Comparison of ENCODE assay signal across 29 cellular contexts in genomic region chr2:30441023-30441422, GRCh38.
"Had no signal": no experiment of that assay in that cellular context is flagged by ENCODE, and none has a peak within 500 bp of the region (broad histone marks: within the 10 kb centered on the region; RNA-seq: fewer than 3 reads in every experiment).

No MANE protein-coding gene starts in this region.

- H3K79me2 ChIP-seq: hepatocyte, parathyroid adenoma had no signal

- H3K9ac ChIP-seq: neural progenitor cell, parathyroid adenoma had no signal

- H3K4me3 Mint-ChIP-seq: naive thymus-derived CD4-positive, alpha-beta T cell; neural progenitor cell; stimulated activated naive CD8-positive, alpha-beta T cell treated with anti-CD3 and anti-CD28 coated beads, Interleukin-15, amount 100 ng/mL, for 72 hours had no signal

- H3K27ac Mint-ChIP-seq: neural progenitor cell; progenitor cell of endocrine pancreas; stimulated activated naive CD8-positive, alpha-beta T cell treated with anti-CD3 and anti-CD28 coated beads, Interleukin-15, amount 100 ng/mL, for 72 hours had no signal

- H3K4me1 ChIP-seq: neural progenitor cell, parathyroid adenoma, uterus had no signal

- H3K4me2 ChIP-seq: hepatocyte, neural progenitor cell, smooth muscle cell had no signal

- H3K36me3 ChIP-seq: gastrocnemius medialis, heart left ventricle, left lung, neural progenitor cell, suprapubic skin, transverse colon, upper lobe of right lung, uterus had no signal

- FAIRE-seq: colon, kidney had no signal

- DNase-seq: dorsolateral prefrontal cortex; effector CD4-positive, alpha-beta T cell; foreskin fibroblast; gastrocnemius medialis; heart left ventricle; kidney; left lung; mesenchymal stem cell; midbrain; naive thymus-derived CD4-positive, alpha-beta T cell; stimulated activated CD4-positive, alpha-beta T cell treated with anti-CD3 and anti-CD28 coated beads, Interleukin-12 subunit alpha, Interleukin-12 subunit beta, amount 100 ng/mL, for 4 hours; stimulated activated CD4-positive, alpha-beta T cell treated with anti-CD3 and anti-CD28 coated beads, Interleukin-1b, Interleukin-23, amount 100 ng/mL, for 48 hours; stimulated activated CD4-positive, alpha-beta T cell treated with anti-CD3 and anti-CD28 coated beads, Interleukin-4, amount 100 ng/mL, for 1 hour; stimulated activated CD8-positive, alpha-beta memory T cell treated with anti-CD3 and anti-CD28 coated beads, Interleukin-4, amount 100 ng/mL, for 48 hours; stimulated activated naive CD4-positive, alpha-beta T cell; stimulated activated naive CD8-positive, alpha-beta T cell treated with anti-CD3 and anti-CD28 coated beads, Interleukin-15, amount 100 ng/mL, for 72 hours; transverse colon; upper lobe of right lung; uterus had no signal

- H3K9me3 ChIP-seq: gastrocnemius medialis, heart left ventricle, left lung, suprapubic skin, transverse colon, upper lobe of right lung, uterus had no signal

- H3K27me3 Mint-ChIP-seq: naive thymus-derived CD4-positive, alpha-beta T cell; progenitor cell of endocrine pancreas; stimulated activated naive CD8-positive, alpha-beta T cell treated with anti-CD3 and anti-CD28 coated beads, Interleukin-15, amount 100 ng/mL, for 72 hours had no signal

- H3K9me3 Mint-ChIP-seq: stimulated activated naive CD8-positive, alpha-beta T cell treated with anti-CD3 and anti-CD28 coated beads, Interleukin-15, amount 100 ng/mL, for 72 hours had no signal

- H2AFZ ChIP-seq: hepatocyte, neural progenitor cell, parathyroid adenoma had no signal

- H3K27me3 ChIP-seq: dorsolateral prefrontal cortex, gastrocnemius medialis, heart left ventricle, hepatocyte, left lung, neural progenitor cell, suprapubic skin, transverse colon, upper lobe of right lung, uterus had no signal

- ATAC-seq: esophagus mucosa; gastrocnemius medialis; heart left ventricle; left lung; naive thymus-derived CD4-positive, alpha-beta T cell; sciatic nerve; stimulated activated naive CD8-positive, alpha-beta T cell treated with anti-CD3 and anti-CD28 coated beads, Interleukin-15, amount 100 ng/mL, for 72 hours; upper lobe of right lung had no signal

- H3K36me3 Mint-ChIP-seq: naive thymus-derived CD4-positive, alpha-beta T cell; neural progenitor cell had no signal

- H3K27ac ChIP-seq: dorsolateral prefrontal cortex, epithelial cell of prostate, gastrocnemius medialis, hepatocyte, left lung, neural progenitor cell, parathyroid adenoma, suprapubic skin, transverse colon, upper lobe of right lung, uterus had no signal

- H3K4me3 ChIP-seq: dorsolateral prefrontal cortex, gastrocnemius medialis, heart left ventricle, hepatocyte, left lung, neural progenitor cell, smooth muscle cell, suprapubic skin, transverse colon, upper lobe of right lung, uterus had no signal
